In the genomic region with DNA sequence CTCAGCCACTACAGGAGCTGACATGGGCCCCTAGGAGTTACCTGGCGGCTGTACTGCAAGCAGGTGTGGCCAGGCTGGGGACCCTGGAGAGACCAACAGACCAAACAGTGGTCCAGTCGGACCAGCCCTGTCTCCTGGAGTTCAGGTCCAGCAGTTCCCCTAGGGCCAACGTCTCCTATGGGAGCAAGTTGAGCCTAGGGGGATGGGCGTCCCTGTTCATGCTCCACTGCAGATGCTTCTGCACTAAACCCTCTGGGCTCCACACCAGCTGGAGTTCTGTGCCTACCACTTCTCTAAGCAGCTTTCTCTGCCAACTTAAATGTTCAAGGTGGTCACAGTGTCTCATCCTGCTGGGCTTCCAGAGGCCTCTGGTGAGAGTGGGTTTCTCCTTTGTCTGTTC, we compare ENCODE assay signal across 22 cellular contexts. TPM values are rescaled to one million over a fixed set of nuclear protein-coding genes. Genes with fewer than 3 reads are reported as not detected.
"Had no signal": no experiment of that assay in that cellular context is flagged by ENCODE, and none has a peak within 500 bp of the region (broad histone marks: within the 10 kb centered on the region; RNA-seq: fewer than 3 reads in every experiment).

No MANE protein-coding gene starts in this region.

- H3K79me2 ChIP-seq: parathyroid adenoma had no signal

- H3K4me3 Mint-ChIP-seq: activated CD8-positive, alpha-beta T cell treated with anti-CD3 and anti-CD28 coated beads for 36 hours; activated naive CD8-positive, alpha-beta T cell treated with anti-CD3 and anti-CD28 coated beads for 36 hours; activated T-helper 17 cell treated with anti-CD3 and anti-CD28 coated beads, Interleukin-2, amount 50 U/mL, for 72 hours; dendritic cell treated with granulocyte-macrophage colony-stimulating factor and Interleukin-4, amounts not matched to agents 40 ng/mL and 50 ng/mL, for 4 days; naive thymus-derived CD8-positive, alpha-beta T cell; stimulated activated effector memory CD8-positive, alpha-beta T cell treated with anti-CD3 and anti-CD28 coated beads, Interleukin-12 subunit alpha, Interleukin-12 subunit beta, amount 100 ng/mL, for 72 hours had no signal

- H3K36me3 Mint-ChIP-seq: stimulated activated effector memory CD8-positive, alpha-beta T cell treated with anti-CD3 and anti-CD28 coated beads, Interleukin-12 subunit alpha, Interleukin-12 subunit beta, amount 100 ng/mL, for 72 hours had no signal

- H3K4me2 ChIP-seq: smooth muscle cell had no signal

- H3K27ac ChIP-seq: esophagus muscularis mucosa, gastroesophageal sphincter, heart left ventricle, neutrophil, parathyroid adenoma, stomach, upper lobe of left lung had no signal

- ATAC-seq: activated CD8-positive, alpha-beta T cell treated with anti-CD3 and anti-CD28 coated beads for 36 hours; activated T-helper 17 cell treated with anti-CD3 and anti-CD28 coated beads, Interleukin-2, amount 50 U/mL, for 72 hours; gastroesophageal sphincter; heart left ventricle; left ventricle myocardium superior; naive thymus-derived CD8-positive, alpha-beta T cell; sciatic nerve; stimulated activated effector memory CD8-positive, alpha-beta T cell treated with anti-CD3 and anti-CD28 coated beads, Interleukin-12 subunit alpha, Interleukin-12 subunit beta, amount 100 ng/mL, for 72 hours had no signal

- H3K9ac ChIP-seq: parathyroid adenoma had no signal

- H3K27me3 ChIP-seq: esophagus muscularis mucosa, gastroesophageal sphincter, heart left ventricle, neutrophil, stomach, upper lobe of left lung had no signal

- H3K4me3 ChIP-seq: esophagus muscularis mucosa, gastroesophageal sphincter, heart left ventricle, smooth muscle cell, stomach, upper lobe of left lung had no signal

- H3K4me1 Mint-ChIP-seq: activated T-helper 17 cell treated with anti-CD3 and anti-CD28 coated beads, Interleukin-2, amount 50 U/mL, for 72 hours had no signal

- H3K9me3 Mint-ChIP-seq: activated CD8-positive, alpha-beta T cell treated with anti-CD3 and anti-CD28 coated beads for 36 hours; activated T-helper 17 cell treated with anti-CD3 and anti-CD28 coated beads, Interleukin-2, amount 50 U/mL, for 72 hours; dendritic cell treated with granulocyte-macrophage colony-stimulating factor and Interleukin-4, amounts not matched to agents 40 ng/mL and 50 ng/mL, for 4 days; stimulated activated effector memory CD8-positive, alpha-beta T cell treated with anti-CD3 and anti-CD28 coated beads, Interleukin-12 subunit alpha, Interleukin-12 subunit beta, amount 100 ng/mL, for 72 hours had no signal

- DNase-seq: activated CD8-positive, alpha-beta T cell treated with anti-CD3 and anti-CD28 coated beads for 36 hours; activated naive CD4-positive, alpha-beta T cell; activated naive CD8-positive, alpha-beta T cell treated with anti-CD3 and anti-CD28 coated beads for 36 hours; activated T-cell treated with anti-CD3 and anti-CD28 coated beads, Interleukin-2, amount 50 U/mL, for 1 hour; amniotic stem cell; effector CD8-positive, alpha-beta T cell; heart left ventricle; kidney; left ventricle myocardium superior; naive thymus-derived CD8-positive, alpha-beta T cell; stimulated activated CD4-positive, alpha-beta T cell treated with anti-CD3 and anti-CD28 coated beads, Interleukin-4, amount 100 ng/mL, for 24 hours; stomach; upper lobe of left lung had no signal

- H3K27ac Mint-ChIP-seq: activated CD8-positive, alpha-beta T cell treated with anti-CD3 and anti-CD28 coated beads for 36 hours; activated naive CD8-positive, alpha-beta T cell treated with anti-CD3 and anti-CD28 coated beads for 36 hours; activated T-helper 17 cell treated with anti-CD3 and anti-CD28 coated beads, Interleukin-2, amount 50 U/mL, for 72 hours; dendritic cell treated with granulocyte-macrophage colony-stimulating factor and Interleukin-4, amounts not matched to agents 40 ng/mL and 50 ng/mL, for 4 days; naive thymus-derived CD8-positive, alpha-beta T cell; stimulated activated effector memory CD8-positive, alpha-beta T cell treated with anti-CD3 and anti-CD28 coated beads, Interleukin-12 subunit alpha, Interleukin-12 subunit beta, amount 100 ng/mL, for 72 hours had no signal

- H3K9me3 ChIP-seq: esophagus muscularis mucosa, gastroesophageal sphincter, neutrophil, stomach, upper lobe of left lung had no signal

- H3K27me3 Mint-ChIP-seq: activated CD8-positive, alpha-beta T cell treated with anti-CD3 and anti-CD28 coated beads for 36 hours; activated naive CD8-positive, alpha-beta T cell treated with anti-CD3 and anti-CD28 coated beads for 36 hours; activated T-helper 17 cell treated with anti-CD3 and anti-CD28 coated beads, Interleukin-2, amount 50 U/mL, for 72 hours; dendritic cell treated with granulocyte-macrophage colony-stimulating factor and Interleukin-4, amounts not matched to agents 40 ng/mL and 50 ng/mL, for 4 days had no signal

- H3K36me3 ChIP-seq: esophagus muscularis mucosa, gastroesophageal sphincter, heart left ventricle, neutrophil, stomach, upper lobe of left lung had no signal

- H3K4me1 ChIP-seq: esophagus muscularis mucosa, parathyroid adenoma, stomach, upper lobe of left lung had no signal

- H2AFZ ChIP-seq: parathyroid adenoma had no signal

RNA-seq across cellular contexts. Expression of a gene that starts 20.6 kb away (rescaled TPM):
- total RNA-seq: activated CD8-positive, alpha-beta T cell treated with anti-CD3 and anti-CD28 coated beads for 36 hours; activated naive CD8-positive, alpha-beta T cell treated with anti-CD3 and anti-CD28 coated beads for 36 hours; activated T-helper 17 cell treated with anti-CD3 and anti-CD28 coated beads, Interleukin-2, amount 50 U/mL, for 72 hours; naive thymus-derived CD8-positive, alpha-beta T cell; smooth muscle cell had no signal
- polyA plus RNA-seq: naive thymus-derived CD8-positive, alpha-beta T cell; smooth muscle cell had no signal

RNA-seq across cellular contexts. Expression of a gene that starts 37.5 kb away (rescaled TPM):
- total RNA-seq: activated CD8-positive, alpha-beta T cell treated with anti-CD3 and anti-CD28 coated beads for 36 hours; activated naive CD8-positive, alpha-beta T cell treated with anti-CD3 and anti-CD28 coated beads for 36 hours; activated T-helper 17 cell treated with anti-CD3 and anti-CD28 coated beads, Interleukin-2, amount 50 U/mL, for 72 hours; naive thymus-derived CD8-positive, alpha-beta T cell had no signal
- polyA plus RNA-seq: naive thymus-derived CD8-positive, alpha-beta T cell had no signal

RNA-seq across cellular contexts. Expression of a gene that starts 40.5 kb away (rescaled TPM):
- total RNA-seq: activated CD8-positive, alpha-beta T cell treated with anti-CD3 and anti-CD28 coated beads for 36 hours; activated naive CD8-positive, alpha-beta T cell treated with anti-CD3 and anti-CD28 coated beads for 36 hours; naive thymus-derived CD8-positive, alpha-beta T cell had no signal
